Comparison of ENCODE assay signal across 12 cellular contexts in genomic region chr5:89071101-89071940, GRCh38.
DNase-seq lines count a peak whose midpoint lies in the region; ATAC-seq and TF ChIP-seq lines count a peak whose summit lies in the region.
"Had no signal": no experiment of that assay in that cellular context is flagged by ENCODE, and none has a peak within 500 bp of the region (broad histone marks: within the 10 kb centered on the region; RNA-seq: fewer than 3 reads in every experiment).

No MANE protein-coding gene starts in this region.

- H3K9ac ChIP-seq in KMS-11, result peak overlapping the region; percentile 34; the same call in 1 of the 2 replicates

- intact Hi-C loops in posterior cingulate gyrus (cut with DNase I), result no loop called here

- TF ChIP-seq CTCF in GM06990 (IDR thresholded peaks at IDR 0.05; ENCODE audit: insufficient read depth, low read length, poor library complexity, severe bottlenecking), result no peak
- TF ChIP-seq CTCF in KMS-11 (conservative IDR thresholded peaks at IDR 0.05; ENCODE audit: low read depth, low read length), result no peak
- TF ChIP-seq CTCF in tibial nerve (IDR thresholded peaks at IDR 0.05), result no peak

- peak overlapping the region; percentile 59 for H3K4me2 ChIP-seq in KMS-11

- no peaks in the 10 kb centered on the region for H3K27me3 ChIP-seq in GM06990 (replicated peaks; ENCODE audit: control insufficient read depth, insufficient read depth, low read length)
- no peaks in the 10 kb centered on the region for H3K27me3 ChIP-seq in KMS-11 (ENCODE audit: insufficient read depth, low read depth)
- H3K27me3 ChIP-seq in tibial nerve, result no peaks in the 10 kb centered on the region

- H3K4me3 ChIP-seq in GM06990 (replicated peaks; ENCODE audit: low read depth, low read length), result peak overlapping the region; percentile 46
- no peak overlapping the region for H3K4me3 ChIP-seq in KMS-11 (IDR thresholded peaks at IDR 0.05; ENCODE audit: insufficient read depth, low read depth, low read length)
- no peak overlapping the region for H3K4me3 ChIP-seq in tibial nerve

- no peaks in the 10 kb centered on the region for H3K79me2 ChIP-seq in KMS-11 (ENCODE audit: insufficient read depth, low read depth)

- H3K9me3 ChIP-seq in tibial nerve, result no peaks in the 10 kb centered on the region

- no peak for TF ChIP-seq EP300 in tibial nerve (IDR thresholded peaks at IDR 0.05)

- no peaks in the 10 kb centered on the region for H3K36me3 ChIP-seq in GM06990 (ENCODE audit: control insufficient read depth, insufficient read depth, low read length)
- no peaks in the 10 kb centered on the region for H3K36me3 ChIP-seq in KMS-11 (ENCODE audit: insufficient read depth)
- H3K36me3 ChIP-seq in tibial nerve, result no peaks in the 10 kb centered on the region

- peak; percentile 67 for ATAC-seq in GM19372 (IDR thresholded peaks at IDR 0.05; ENCODE audit: low read depth, unreplicated experiment)
- ATAC-seq in HG02870 (IDR thresholded peaks at IDR 0.05; ENCODE audit: unreplicated experiment), result peak; percentile 59
- ATAC-seq: activated T-cell treated with anti-CD3 and anti-CD28 coated beads, Interleukin-2, amount 50 U/mL, for 4 hours had no signal

- no peak for TF ChIP-seq POLR2A in tibial nerve (IDR thresholded peaks at IDR 0.05)

- peaks cover 45% of the 10 kb centered on the region for H3K4me1 ChIP-seq in KMS-11 (ENCODE audit: low read depth, poor library complexity, severe bottlenecking)
- no peaks in the 10 kb centered on the region for H3K4me1 ChIP-seq in tibial nerve

- H3K27ac ChIP-seq in KMS-11, result peak overlapping the region; percentile 33
- no peak overlapping the region for H3K27ac ChIP-seq in substantia nigra (ENCODE audit: low read depth, low read length, poor library complexity, severe bottlenecking)
- H3K27ac ChIP-seq in tibial nerve, result no peak overlapping the region

- H2AFZ ChIP-seq in KMS-11 (ENCODE audit: low read depth), result peak overlapping the region; percentile 27

- DNase-seq in GM06990 (ENCODE audit: extremely low read depth, insufficient read length) (peak; percentile 61), islet precursor cell (no peak), substantia nigra (lab: John Stamatoyannopoulos, UW) (no peak), posterior cingulate gyrus (no peak), tibial nerve (ENCODE audit: low spot score in 2 of 2) (no peak)
- DNase-seq: activated T-cell treated with anti-CD3 and anti-CD28 coated beads, Interleukin-2, amount 50 U/mL, for 4 hours; foreskin melanocyte; IMR-90; NCI-H345 had no signal

- 67 to 68% methylated on average over 4 of the region's 4 CpGs for WGBS in tibial nerve, 2 donors

- H4K20me1 ChIP-seq in KMS-11 (ENCODE audit: insufficient read depth), result no peaks in the 10 kb centered on the region
